In genomic region chr2:223908304-223909047, GRCh38 we compare ENCODE assay signal across 1 cellular context.
TF ChIP-seq lines count a peak whose summit lies in the region.

No MANE protein-coding gene starts in this region.

TF ChIP-seq in HepG2, 621 proteins besides CTCF, POLR2A, EP300 and RAD21 (continued from another document and continues in another):
- TF ChIP-seq AKNA (CRISPR knock-in tag; IDR thresholded peaks at IDR 0.05; ENCODE audit: borderline replicate concordance), result no peak
- TF ChIP-seq RXRB (CRISPR knock-in tag; IDR thresholded peaks at IDR 0.05; ENCODE audit: borderline replicate concordance), result peak; percentile 96
- TF ChIP-seq FOXM1 (CRISPR knock-in tag; IDR thresholded peaks at IDR 0.05), result no peak
- TF ChIP-seq ZFP1 (CRISPR knock-in tag; IDR thresholded peaks at IDR 0.05), result peak; percentile 83; the same call in 1 of the 2 replicates
- no peak for TF ChIP-seq SYNCRIP (IDR thresholded peaks at IDR 0.05; ENCODE audit: insufficient read depth, low read depth, low read length)
- TF ChIP-seq SATB2 (CRISPR knock-in tag; IDR thresholded peaks at IDR 0.05), result no peak
- TF ChIP-seq TBX2 (CRISPR knock-in tag; IDR thresholded peaks at IDR 0.05; ENCODE audit: borderline replicate concordance), result peak; percentile 97
- no peak for TF ChIP-seq ZBTB44 (CRISPR knock-in tag; IDR thresholded peaks at IDR 0.05)
- peak; percentile 93 for TF ChIP-seq NAIF1 (CRISPR knock-in tag; IDR thresholded peaks at IDR 0.05; ENCODE audit: borderline replicate concordance)
- TF ChIP-seq ZNF574 (CRISPR knock-in tag; IDR thresholded peaks at IDR 0.05), result peak; percentile 75
- no peak for TF ChIP-seq ZNF776 (CRISPR knock-in tag; IDR thresholded peaks at IDR 0.05)
- peak; percentile 31; the same call in 1 of the 2 replicates for TF ChIP-seq ZNF230 (CRISPR knock-in tag; IDR thresholded peaks at IDR 0.05)
- TF ChIP-seq NFIB (CRISPR knock-in tag; IDR thresholded peaks at IDR 0.05; ENCODE audit: borderline replicate concordance), result no peak
- no peak for TF ChIP-seq ZNF33A (CRISPR knock-in tag; IDR thresholded peaks at IDR 0.05; ENCODE audit: borderline replicate concordance)
- TF ChIP-seq ZNF20 (CRISPR knock-in tag; IDR thresholded peaks at IDR 0.05), result no peak
- TF ChIP-seq PHF5A (CRISPR knock-in tag; IDR thresholded peaks at IDR 0.05; ENCODE audit: low read depth, unreplicated experiment), result no peak
- TF ChIP-seq ZSCAN12 (CRISPR knock-in tag; IDR thresholded peaks at IDR 0.05), result 0 out of 2 replicates have a peak, but pooled peaks have one; percentile 37
- TF ChIP-seq SMAD9 (CRISPR knock-in tag; IDR thresholded peaks at IDR 0.05), result no peak
- TF ChIP-seq ZNF552 (CRISPR knock-in tag; IDR thresholded peaks at IDR 0.05; ENCODE audit: borderline replicate concordance), result no peak
- no peak for TF ChIP-seq HES4 (CRISPR knock-in tag; IDR thresholded peaks at IDR 0.05; ENCODE audit: borderline replicate concordance)
- TF ChIP-seq ZNF414 (CRISPR knock-in tag; IDR thresholded peaks at IDR 0.05), result peak; percentile 93; the same call in 1 of the 2 replicates
- TF ChIP-seq ZNF646 (CRISPR knock-in tag; IDR thresholded peaks at IDR 0.05), result no peak
- peak; percentile 94 for TF ChIP-seq HOMEZ (CRISPR knock-in tag; IDR thresholded peaks at IDR 0.05; ENCODE audit: low read depth)
- TF ChIP-seq ZNF562 (CRISPR knock-in tag; IDR thresholded peaks at IDR 0.05; ENCODE audit: borderline replicate concordance), result no peak
- peak; percentile 95 for TF ChIP-seq ZNF609 (CRISPR knock-in tag; IDR thresholded peaks at IDR 0.05; ENCODE audit: borderline replicate concordance)
- peak; percentile 24; the same call in 1 of the 2 replicates for TF ChIP-seq FOXK2 (IDR thresholded peaks at IDR 0.05)
- TF ChIP-seq ZNF589 (CRISPR knock-in tag; conservative IDR thresholded peaks at IDR 0.05), result peak; percentile 72; the same call in 1 of the 2 replicates
- TF ChIP-seq RFX3 (CRISPR knock-in tag; IDR thresholded peaks at IDR 0.05), result no peak
- TF ChIP-seq THAP8 (CRISPR knock-in tag; IDR thresholded peaks at IDR 0.05; ENCODE audit: borderline replicate concordance), result peak; percentile 78; the same call in 1 of the 2 replicates
- peak; percentile 74; the same call in 1 of the 2 replicates for TF ChIP-seq ZSCAN25 (CRISPR knock-in tag; IDR thresholded peaks at IDR 0.05)
- no peak for TF ChIP-seq MTA3 (CRISPR knock-in tag; IDR thresholded peaks at IDR 0.05)
- TF ChIP-seq ZNF878 (CRISPR knock-in tag; IDR thresholded peaks at IDR 0.05), result peak; percentile 92
- no peak for TF ChIP-seq JARID2 (CRISPR knock-in tag; IDR thresholded peaks at IDR 0.05; ENCODE audit: insufficient replicate concordance)
